ENCODE assay signal across 1 cellular context in the genomic region with DNA sequence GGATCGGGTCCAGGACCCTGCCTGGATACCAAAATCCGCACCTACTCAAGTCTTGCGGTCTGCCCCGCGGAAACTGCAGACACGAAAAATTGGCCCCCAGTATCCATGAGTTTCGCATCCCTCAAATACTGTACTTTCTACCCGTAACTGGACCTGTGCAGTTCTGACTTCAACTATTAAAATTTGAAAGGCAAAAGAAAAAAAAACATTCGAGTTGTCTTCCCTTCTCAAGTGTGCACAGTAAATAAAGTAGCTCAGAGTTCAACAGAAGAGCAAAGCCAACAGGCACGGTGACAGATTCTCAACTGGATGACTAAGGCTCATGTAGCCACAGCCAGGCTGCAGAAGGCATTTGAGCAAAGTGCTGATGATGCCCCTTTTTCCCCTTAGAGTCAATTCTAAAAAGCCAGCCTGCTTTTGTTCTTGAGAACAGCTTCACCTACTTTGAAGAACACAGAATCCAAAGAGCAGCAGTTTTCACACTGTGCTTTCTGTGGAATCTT.
TF ChIP-seq lines count a peak whose summit lies in the region.

No MANE protein-coding gene starts in this region.

TF ChIP-seq in HepG2, 621 proteins besides CTCF, POLR2A, EP300 and RAD21 (continued from another document and continues in another):
- no peak for TF ChIP-seq SNAPC5 (CRISPR knock-in tag; IDR thresholded peaks at IDR 0.05; ENCODE audit: borderline replicate concordance)
- peak; percentile 88 for TF ChIP-seq ZNF205 (CRISPR knock-in tag; IDR thresholded peaks at IDR 0.05)
- no peak for TF ChIP-seq ZNF256 (CRISPR knock-in tag; conservative IDR thresholded peaks at IDR 0.05)
- TF ChIP-seq RXRA (CRISPR knock-in tag; IDR thresholded peaks at IDR 0.05), result peak; percentile 73; the same call in 1 of the 2 replicates
- no peak for TF ChIP-seq CREB1 (IDR thresholded peaks at IDR 0.05)
- peak; percentile 47; the same call in 1 of the 2 replicates for TF ChIP-seq CREB1 (CRISPR knock-in tag; IDR thresholded peaks at IDR 0.05)
- peak; percentile 88 for TF ChIP-seq ZMYM2 (CRISPR knock-in tag; IDR thresholded peaks at IDR 0.05)
- no peak for TF ChIP-seq CAMTA2 (CRISPR knock-in tag; IDR thresholded peaks at IDR 0.05; ENCODE audit: borderline replicate concordance)
- no peak for TF ChIP-seq ZNF784 (CRISPR knock-in tag; IDR thresholded peaks at IDR 0.05; ENCODE audit: borderline replicate concordance)
- TF ChIP-seq, protein P1, sequence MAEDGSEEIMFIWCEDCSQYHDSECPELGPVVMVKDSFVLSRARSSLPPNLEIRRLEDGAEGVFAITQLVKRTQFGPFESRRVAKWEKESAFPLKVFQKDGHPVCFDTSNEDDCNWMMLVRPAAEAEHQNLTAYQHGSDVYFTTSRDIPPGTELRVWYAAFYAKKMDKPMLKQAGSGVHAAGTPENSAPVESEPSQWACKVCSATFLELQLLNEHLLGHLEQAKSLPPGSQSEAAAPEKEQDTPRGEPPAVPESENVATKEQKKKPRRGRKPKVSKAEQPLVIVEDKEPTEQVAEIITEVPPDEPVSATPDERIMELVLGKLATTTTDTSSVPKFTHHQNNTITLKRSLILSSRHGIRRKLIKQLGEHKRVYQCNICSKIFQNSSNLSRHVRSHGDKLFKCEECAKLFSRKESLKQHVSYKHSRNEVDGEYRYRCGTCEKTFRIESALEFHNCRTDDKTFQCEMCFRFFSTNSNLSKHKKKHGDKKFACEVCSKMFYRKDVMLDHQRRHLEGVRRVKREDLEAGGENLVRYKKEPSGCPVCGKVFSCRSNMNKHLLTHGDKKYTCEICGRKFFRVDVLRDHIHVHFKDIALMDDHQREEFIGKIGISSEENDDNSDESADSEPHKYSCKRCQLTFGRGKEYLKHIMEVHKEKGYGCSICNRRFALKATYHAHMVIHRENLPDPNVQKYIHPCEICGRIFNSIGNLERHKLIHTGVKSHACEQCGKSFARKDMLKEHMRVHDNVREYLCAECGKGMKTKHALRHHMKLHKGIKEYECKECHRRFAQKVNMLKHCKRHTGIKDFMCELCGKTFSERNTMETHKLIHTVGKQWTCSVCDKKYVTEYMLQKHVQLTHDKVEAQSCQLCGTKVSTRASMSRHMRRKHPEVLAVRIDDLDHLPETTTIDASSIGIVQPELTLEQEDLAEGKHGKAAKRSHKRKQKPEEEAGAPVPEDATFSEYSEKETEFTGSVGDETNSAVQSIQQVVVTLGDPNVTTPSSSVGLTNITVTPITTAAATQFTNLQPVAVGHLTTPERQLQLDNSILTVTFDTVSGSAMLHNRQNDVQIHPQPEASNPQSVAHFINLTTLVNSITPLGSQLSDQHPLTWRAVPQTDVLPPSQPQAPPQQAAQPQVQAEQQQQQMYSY (CRISPR knock-in tag; IDR thresholded peaks at IDR 0.05), result no peak
- peak; percentile 92 for TF ChIP-seq FOXA3 (CRISPR knock-in tag; IDR thresholded peaks at IDR 0.05)
- TF ChIP-seq ZFP82 (CRISPR knock-in tag; IDR thresholded peaks at IDR 0.05; ENCODE audit: borderline replicate concordance), result no peak
- TF ChIP-seq ZNF773 (CRISPR knock-in tag; IDR thresholded peaks at IDR 0.05; ENCODE audit: borderline replicate concordance), result no peak
- TF ChIP-seq, protein P2, sequence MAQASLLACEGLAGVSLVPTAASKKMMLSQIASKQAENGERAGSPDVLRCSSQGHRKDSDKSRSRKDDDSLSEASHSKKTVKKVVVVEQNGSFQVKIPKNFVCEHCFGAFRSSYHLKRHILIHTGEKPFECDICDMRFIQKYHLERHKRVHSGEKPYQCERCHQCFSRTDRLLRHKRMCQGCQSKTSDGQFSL (CRISPR knock-in tag; IDR thresholded peaks at IDR 0.05), result no peak
- TF ChIP-seq ZNF646 (CRISPR knock-in tag; IDR thresholded peaks at IDR 0.05), result no peak
- no peak for TF ChIP-seq TGIF2 (CRISPR knock-in tag; IDR thresholded peaks at IDR 0.05)
- TF ChIP-seq ZNF878 (CRISPR knock-in tag; IDR thresholded peaks at IDR 0.05), result 0 out of 2 replicates have a peak, but pooled peaks have one; percentile 58
- no peak for TF ChIP-seq THYN1 (CRISPR knock-in tag; IDR thresholded peaks at IDR 0.05; ENCODE audit: borderline replicate concordance, low read depth)
- no peak for TF ChIP-seq ZFYVE20 (CRISPR knock-in tag; IDR thresholded peaks at IDR 0.05; ENCODE audit: borderline replicate concordance, low read depth)
- no peak for TF ChIP-seq ISL2 (CRISPR knock-in tag; IDR thresholded peaks at IDR 0.05)
- TF ChIP-seq SKI (IDR thresholded peaks at IDR 0.05; ENCODE audit: partially characterized antibody), result peak; percentile 45
- TF ChIP-seq SOX6 (IDR thresholded peaks at IDR 0.05), result no peak
- peak; percentile 69 for TF ChIP-seq SOX6 (CRISPR knock-in tag; IDR thresholded peaks at IDR 0.05)
- TF ChIP-seq ZNF3 (CRISPR knock-in tag; IDR thresholded peaks at IDR 0.05), result peak; percentile 81
- no peak for TF ChIP-seq DNMT1 (CRISPR knock-in tag; IDR thresholded peaks at IDR 0.05)
- TF ChIP-seq ZFP37 (CRISPR knock-in tag; IDR thresholded peaks at IDR 0.05; ENCODE audit: borderline replicate concordance), result no peak; the same call in 1 of the 2 replicates
- peak; percentile 83; the same call in 1 of the 2 replicates for TF ChIP-seq ZNF136 (CRISPR knock-in tag; IDR thresholded peaks at IDR 0.05; ENCODE audit: low read depth)
- no peak for TF ChIP-seq DMAP1 (CRISPR knock-in tag; IDR thresholded peaks at IDR 0.05)
- TF ChIP-seq, protein P3, sequence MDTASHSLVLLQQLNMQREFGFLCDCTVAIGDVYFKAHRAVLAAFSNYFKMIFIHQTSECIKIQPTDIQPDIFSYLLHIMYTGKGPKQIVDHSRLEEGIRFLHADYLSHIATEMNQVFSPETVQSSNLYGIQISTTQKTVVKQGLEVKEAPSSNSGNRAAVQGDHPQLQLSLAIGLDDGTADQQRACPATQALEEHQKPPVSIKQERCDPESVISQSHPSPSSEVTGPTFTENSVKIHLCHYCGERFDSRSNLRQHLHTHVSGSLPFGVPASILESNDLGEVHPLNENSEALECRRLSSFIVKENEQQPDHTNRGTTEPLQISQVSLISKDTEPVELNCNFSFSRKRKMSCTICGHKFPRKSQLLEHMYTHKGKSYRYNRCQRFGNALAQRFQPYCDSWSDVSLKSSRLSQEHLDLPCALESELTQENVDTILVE (CRISPR knock-in tag; IDR thresholded peaks at IDR 0.05), result no peak
- TF ChIP-seq REXO4 (CRISPR knock-in tag; IDR thresholded peaks at IDR 0.05; ENCODE audit: borderline replicate concordance), result no peak
- no peak for TF ChIP-seq LCORL (IDR thresholded peaks at IDR 0.05)
- TF ChIP-seq LCORL (CRISPR knock-in tag; IDR thresholded peaks at IDR 0.05), result peak; percentile 86
- TF ChIP-seq, protein P4, sequence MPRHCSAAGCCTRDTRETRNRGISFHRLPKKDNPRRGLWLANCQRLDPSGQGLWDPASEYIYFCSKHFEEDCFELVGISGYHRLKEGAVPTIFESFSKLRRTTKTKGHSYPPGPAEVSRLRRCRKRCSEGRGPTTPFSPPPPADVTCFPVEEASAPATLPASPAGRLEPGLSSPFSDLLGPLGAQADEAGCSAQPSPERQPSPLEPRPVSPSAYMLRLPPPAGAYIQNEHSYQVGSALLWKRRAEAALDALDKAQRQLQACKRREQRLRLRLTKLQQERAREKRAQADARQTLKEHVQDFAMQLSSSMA (CRISPR knock-in tag; IDR thresholded peaks at IDR 0.05), result no peak
- TF ChIP-seq, protein P5, sequence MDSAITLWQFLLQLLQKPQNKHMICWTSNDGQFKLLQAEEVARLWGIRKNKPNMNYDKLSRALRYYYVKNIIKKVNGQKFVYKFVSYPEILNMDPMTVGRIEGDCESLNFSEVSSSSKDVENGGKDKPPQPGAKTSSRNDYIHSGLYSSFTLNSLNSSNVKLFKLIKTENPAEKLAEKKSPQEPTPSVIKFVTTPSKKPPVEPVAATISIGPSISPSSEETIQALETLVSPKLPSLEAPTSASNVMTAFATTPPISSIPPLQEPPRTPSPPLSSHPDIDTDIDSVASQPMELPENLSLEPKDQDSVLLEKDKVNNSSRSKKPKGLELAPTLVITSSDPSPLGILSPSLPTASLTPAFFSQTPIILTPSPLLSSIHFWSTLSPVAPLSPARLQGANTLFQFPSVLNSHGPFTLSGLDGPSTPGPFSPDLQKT (CRISPR knock-in tag; IDR thresholded peaks at IDR 0.05; ENCODE audit: borderline replicate concordance), result no peak
- no peak for TF ChIP-seq ZNF891 (CRISPR knock-in tag; IDR thresholded peaks at IDR 0.05)
- TF ChIP-seq TFDP2 (CRISPR knock-in tag; IDR thresholded peaks at IDR 0.05), result no peak
- TF ChIP-seq NKX3-1 (CRISPR knock-in tag; IDR thresholded peaks at IDR 0.05), result no peak
- peak; percentile 73 for TF ChIP-seq ARID3A (IDR thresholded peaks at IDR 0.05; ENCODE audit: low read depth, low read length)
- TF ChIP-seq POLR2AphosphoS5 (IDR thresholded peaks at IDR 0.05; ENCODE audit: low read depth, low read length), result no peak
- TF ChIP-seq HNF4G (IDR thresholded peaks at IDR 0.05; ENCODE audit: borderline replicate concordance, low read depth, low read length), result peak; percentile 70; the same call in 1 of the 2 replicates
- TF ChIP-seq HNF4G (CRISPR knock-in tag; IDR thresholded peaks at IDR 0.05; ENCODE audit: borderline replicate concordance, low read depth), result no peak; the same call in 1 of the 2 replicates
- TF ChIP-seq TAF15 (IDR thresholded peaks at IDR 0.05; ENCODE audit: low read depth, low read length, poor library complexity, severe bottlenecking), result no peak
- no peak for TF ChIP-seq ZNF607 (CRISPR knock-in tag; IDR thresholded peaks at IDR 0.05; ENCODE audit: borderline replicate concordance)
- no peak for TF ChIP-seq MED8 (CRISPR knock-in tag; IDR thresholded peaks at IDR 0.05; ENCODE audit: insufficient replicate concordance)
